ENCODE assay signal across 9 cellular contexts in the genomic region with DNA sequence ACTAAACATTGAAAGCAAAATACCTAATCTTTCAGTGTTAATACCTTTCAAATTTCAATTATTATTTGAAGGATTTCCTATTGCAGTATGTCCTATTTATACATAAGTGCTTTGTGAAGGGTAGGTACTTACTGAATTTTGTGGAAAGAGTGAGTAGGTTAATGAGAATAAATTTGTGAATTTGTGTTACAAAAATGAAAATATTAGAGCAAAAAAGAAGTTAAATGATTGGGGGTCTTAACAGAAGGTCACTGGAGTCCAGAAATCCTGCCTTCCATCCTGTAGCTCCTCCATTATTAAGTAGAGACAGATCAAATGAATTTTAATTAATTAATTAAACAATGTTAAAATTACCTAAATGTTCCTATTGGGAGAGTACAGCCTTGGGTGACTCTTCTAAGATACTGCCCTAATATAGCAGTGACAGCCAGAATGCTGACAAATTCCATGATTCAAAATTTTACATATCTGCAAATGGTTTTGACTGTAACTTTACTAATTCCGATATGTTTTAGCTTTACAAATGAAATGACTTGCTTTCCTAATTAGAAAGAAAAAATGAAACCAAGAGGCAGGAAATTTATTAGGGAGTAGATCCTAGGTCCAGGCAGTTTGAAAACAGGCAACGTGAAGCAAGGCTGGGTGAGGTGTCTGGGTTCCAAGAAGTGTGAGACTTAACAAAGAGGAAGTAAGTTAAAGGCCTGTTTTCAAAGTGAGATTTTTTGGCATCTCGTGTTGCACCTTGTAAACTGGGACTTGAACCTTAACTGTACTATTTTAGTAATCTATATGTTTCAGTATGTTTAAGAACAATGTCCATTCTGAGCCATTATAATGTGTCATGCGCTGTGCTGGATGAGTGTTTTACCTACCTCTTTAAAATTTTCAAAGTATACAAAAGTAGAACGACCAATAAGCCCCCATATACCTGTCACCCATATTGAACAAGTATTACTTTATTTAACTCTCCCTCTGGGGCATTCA. TPM values are rescaled to one million over a fixed set of nuclear protein-coding genes. Genes with fewer than 3 reads are reported as not detected.
A peak's percentile ranks its signal among the peaks of the same experiment; 100 is the strongest.
DNase-seq lines count a peak whose midpoint lies in the region; ATAC-seq and TF ChIP-seq lines count a peak whose summit lies in the region.
"Had no signal": no experiment of that assay in that cellular context is flagged by ENCODE, and none has a peak within 500 bp of the region (broad histone marks: within the 10 kb centered on the region; RNA-seq: fewer than 3 reads in every experiment).

No MANE protein-coding gene starts in this region.

- DNase-seq in GM12864 (ENCODE audit: low read depth) (peak; percentile 61), lower lobe of right lung (no peak), islet precursor cell (no peak), caudate nucleus (lab: John Stamatoyannopoulos, UW) (no peak), NCI-H774 (lab: John Stamatoyannopoulos, UW) (no peak)
- DNase-seq in stimulated activated CD8-positive, alpha-beta memory T cell treated with anti-CD3 and anti-CD28 coated beads, Interleukin-4, amount 100 ng/mL, for 48 hours = no peak

- no peak overlapping the region for H2AFZ ChIP-seq in OCI-LY3 (ENCODE audit: low read depth, low read length)

- ATAC-seq in GM21529 (IDR thresholded peaks at IDR 0.05; ENCODE audit: unreplicated experiment) = peak; percentile 34
- ATAC-seq in lower lobe of right lung = no peak

- H3K79me2 ChIP-seq in OCI-LY3 (ENCODE audit: low read length) = peaks cover 49% of the 10 kb centered on the region

- H3K4me3 ChIP-seq in GM12864 (ENCODE audit: low read depth, low read length) (peak overlapping the region; percentile 14; the same call in 1 of the 2 replicates), OCI-LY3 (ENCODE audit: low read length) (peak overlapping the region; percentile 88), lower lobe of right lung (peak overlapping the region; percentile 57)

- peaks cover 36% of the 10 kb centered on the region for H3K36me3 ChIP-seq in OCI-LY3 (replicated peaks; ENCODE audit: low read depth, low read length)
- peaks cover 7% of the 10 kb centered on the region for H3K36me3 ChIP-seq in lower lobe of right lung
- H3K36me3 ChIP-seq: SJSA1 had no signal

- peak overlapping the region; percentile 89 for H3K9ac ChIP-seq in OCI-LY3 (ENCODE audit: low read length)

- intact Hi-C loops in lower lobe of right lung (cut with DNase I) = no loop called here

- H3K4me2 ChIP-seq in OCI-LY3 (ENCODE audit: low read length) = peak overlapping the region; percentile 69

- peaks cover 4% of the 10 kb centered on the region; the same call in 1 of the 2 replicates for H3K27me3 ChIP-seq in OCI-LY3 (ENCODE audit: low read depth, low read length)
- no peaks in the 10 kb centered on the region for H3K27me3 ChIP-seq in lower lobe of right lung (ENCODE audit: low read depth)
- H3K27me3 ChIP-seq: SJSA1 had no signal

- no peaks in the 10 kb centered on the region for H3K9me3 ChIP-seq in OCI-LY3 (ENCODE audit: insufficient read depth, low read length)
- H3K9me3 ChIP-seq in lower lobe of right lung = no peaks in the 10 kb centered on the region
- H3K9me3 ChIP-seq: SJSA1 had no signal

- H3K27ac ChIP-seq in OCI-LY3 (ENCODE audit: low read length) = peak overlapping the region; percentile 97
- H3K27ac ChIP-seq in lower lobe of right lung = peak overlapping the region; percentile 74
- no peak overlapping the region for H3K27ac ChIP-seq in caudate nucleus (ENCODE audit: low read depth, low read length)
- H3K27ac ChIP-seq: SJSA1 had no signal

- no peaks in the 10 kb centered on the region for H4K20me1 ChIP-seq in OCI-LY3 (ENCODE audit: insufficient read depth, low read length)

- TF ChIP-seq CTCF in GM12864 (IDR thresholded peaks at IDR 0.05; ENCODE audit: low read depth, low read length, missing control alignments) (no peak), OCI-LY3 (IDR thresholded peaks at IDR 0.05; ENCODE audit: low read depth, low read length) (no peak), lower lobe of right lung (IDR thresholded peaks at IDR 0.05) (no peak)

- H3K4me1 ChIP-seq in OCI-LY3 (ENCODE audit: low read length) (peaks cover 64% of the 10 kb centered on the region), lower lobe of right lung (peaks cover 51% of the 10 kb centered on the region)

RNA-seq across cellular contexts. Expression of a gene that starts 1.5 kb away (rescaled TPM):
- 14.9 TPM for total RNA-seq in lower lobe of right lung

Comparison
In these comparisons a context has a peak if more than half of its experiments do, and no peak if none do; other contexts are left out.
1. H3K4me3 ChIP-seq: peak in every context shown above with its lines; median percentile 88 in OCI-LY3; 57 in lower lobe of right lung; 14 in GM12864.